In the genomic region with DNA sequence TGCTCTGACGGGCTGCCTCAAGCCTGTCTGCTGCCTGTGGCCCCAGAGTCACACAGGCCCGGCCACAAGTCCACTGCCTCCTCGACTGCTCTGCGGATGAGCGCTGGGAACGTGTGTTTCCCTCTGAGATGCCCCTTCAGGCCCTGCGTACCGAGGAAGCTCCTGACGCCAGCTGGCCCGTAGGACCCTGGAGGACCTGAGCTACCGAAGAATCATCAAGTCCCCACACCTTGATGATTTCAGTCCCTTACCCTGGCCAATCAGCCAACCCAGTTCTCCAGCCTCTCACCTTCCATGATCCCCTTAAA, we compare ENCODE assay signal across 22 cellular contexts.
DNase-seq lines count a peak whose midpoint lies in the region; ATAC-seq, FAIRE-seq and TF ChIP-seq lines count a peak whose summit lies in the region.
"Had no signal": no experiment of that assay in that cellular context is flagged by ENCODE, and none has a peak within 500 bp of the region (broad histone marks: within the 10 kb centered on the region; RNA-seq: fewer than 3 reads in every experiment).

No MANE protein-coding gene starts in this region.

- peaks cover 3% of the 10 kb centered on the region for H3K27me3 Mint-ChIP-seq in T-helper 2 cell treated with Interferon-gamma antibody and Interleukin-4, amounts not matched to agents 5 μg/mL and 100 μg/mL, for 36 hours (ENCODE audit: low read depth)

- no peak overlapping the region for H2AFZ ChIP-seq in osteoblast (ENCODE audit: low read length)

- no peak for FAIRE-seq in kidney (lab: Jason Lieb, UNC)
- FAIRE-seq: GM12878, HepG2, HTR-8/SVneo had no signal

- no peaks in the 10 kb centered on the region for H3K27me3 ChIP-seq in BLaER1 treated with 17β-estradiol and CSF1 and Interleukin-3, amounts not matched to agents 10 nM and 100 nM
- peaks cover 12% of the 10 kb centered on the region for H3K27me3 ChIP-seq in osteoblast (ENCODE audit: insufficient read depth, low read length)

- H3K36me3 Mint-ChIP-seq in T-helper 2 cell treated with Interferon-gamma antibody and Interleukin-4, amounts not matched to agents 5 μg/mL and 100 μg/mL, for 36 hours (ENCODE audit: low read depth) = no peaks in the 10 kb centered on the region
- no peaks in the 10 kb centered on the region for H3K36me3 Mint-ChIP-seq in stimulated activated effector memory CD8-positive, alpha-beta T cell treated with anti-CD3 and anti-CD28 coated beads, Interleukin-12 subunit alpha, Interleukin-12 subunit beta, amount 100 ng/mL, for 72 hours
- H3K36me3 Mint-ChIP-seq: CD4-positive, CD25-positive, alpha-beta regulatory T cell; CD8-positive, alpha-beta memory T cell had no signal

- intact Hi-C loops in kidney (cut with DNase I) = no loop called here

- no peak overlapping the region for H3K27ac Mint-ChIP-seq in T-helper 2 cell treated with Interferon-gamma antibody and Interleukin-4, amounts not matched to agents 5 μg/mL and 100 μg/mL, for 36 hours
- no peak overlapping the region for H3K27ac Mint-ChIP-seq in stimulated activated effector memory CD8-positive, alpha-beta T cell treated with anti-CD3 and anti-CD28 coated beads, Interleukin-12 subunit alpha, Interleukin-12 subunit beta, amount 100 ng/mL, for 72 hours
- H3K27ac Mint-ChIP-seq: CD4-positive, CD25-positive, alpha-beta regulatory T cell; CD8-positive, alpha-beta memory T cell; HFFc6 had no signal

- H3K36me3 ChIP-seq in BLaER1 treated with 17β-estradiol and CSF1 and Interleukin-3, amounts not matched to agents 10 nM and 100 nM = no peaks in the 10 kb centered on the region
- no peaks in the 10 kb centered on the region for H3K36me3 ChIP-seq in kidney (ENCODE audit: control insufficient read depth in 1 of 2, insufficient read depth in 2 of 2, low read length in 2 of 2)
- no peaks in the 10 kb centered on the region for H3K36me3 ChIP-seq in osteoblast (ENCODE audit: insufficient read depth, low read length)

- H3K27ac ChIP-seq in BLaER1 treated with 17β-estradiol and CSF1 and Interleukin-3, amounts not matched to agents 10 nM and 100 nM = no peak overlapping the region
- H3K27ac ChIP-seq in kidney (ENCODE audit: low read depth in 2 of 2, low read length in 2 of 2) (no peak overlapping the region), osteoblast (ENCODE audit: low read depth, low read length) (no peak overlapping the region)

- DNase-seq in kidney (peak; percentile 41), osteoblast (ENCODE audit: insufficient read length, low spot score, missing footprints) (peak; percentile 52), HUDEP-2 (lab: John Stamatoyannopoulos, UW; ENCODE audit: unreplicated experiment in 76 of 76) (no peak)
- DNase-seq in T-helper 2 cell treated with Interferon-gamma antibody and Interleukin-4, amounts not matched to agents 5 μg/mL and 100 μg/mL, for 36 hours (ENCODE audit: low spot score) = no peak
- DNase-seq in effector CD4-positive, alpha-beta T cell = no peak
- DNase-seq in stimulated activated effector memory CD8-positive, alpha-beta T cell treated with anti-CD3 and anti-CD28 coated beads, Interleukin-12 subunit alpha, Interleukin-12 subunit beta, amount 100 ng/mL, for 72 hours (ENCODE audit: low spot score in 2 of 2) = no peak
- DNase-seq: 8988T; C1 segment of cervical spinal cord; CD4-positive, CD25-positive, alpha-beta regulatory T cell; DMS 273 treated with DMSO at 0.1 percent for 48 hours; DMS53; DND-41; EL; GOT3; H7; HFFc6 had no signal

- peak overlapping the region in 8 of 11 experiments; percentile 9 to 55 (median 42); a peak in 13 of 22 replicates for H3K4me2 ChIP-seq in BLaER1 treated with 17β-estradiol and CSF1 and Interleukin-3, amounts not matched to agents 10 nM and 100 nM
- no peak overlapping the region for H3K4me2 ChIP-seq in osteoblast (ENCODE audit: insufficient read depth, low read length)

- ATAC-seq in stimulated activated effector memory CD8-positive, alpha-beta T cell treated with anti-CD3 and anti-CD28 coated beads, Interleukin-12 subunit alpha, Interleukin-12 subunit beta, amount 100 ng/mL, for 72 hours = no peak
- ATAC-seq: GM12878, HCT116, HepG2 had no signal

- H3K4me3 Mint-ChIP-seq in T-helper 2 cell treated with Interferon-gamma antibody and Interleukin-4, amounts not matched to agents 5 μg/mL and 100 μg/mL, for 36 hours = no peak overlapping the region
- H3K4me3 Mint-ChIP-seq in stimulated activated effector memory CD8-positive, alpha-beta T cell treated with anti-CD3 and anti-CD28 coated beads, Interleukin-12 subunit alpha, Interleukin-12 subunit beta, amount 100 ng/mL, for 72 hours = no peak overlapping the region
- H3K4me3 Mint-ChIP-seq: CD4-positive, CD25-positive, alpha-beta regulatory T cell; CD8-positive, alpha-beta memory T cell; HFFc6 had no signal

- H3K9ac ChIP-seq in BLaER1 treated with 17β-estradiol and CSF1 and Interleukin-3, amounts not matched to agents 10 nM and 100 nM = no peak overlapping the region
- H3K9ac ChIP-seq in kidney (ENCODE audit: low read length in 2 of 2) = no peak overlapping the region

- no peaks in the 10 kb centered on the region for H3K4me1 Mint-ChIP-seq in T-helper 2 cell treated with Interferon-gamma antibody and Interleukin-4, amounts not matched to agents 5 μg/mL and 100 μg/mL, for 36 hours (ENCODE audit: low read depth)
- no peaks in the 10 kb centered on the region for H3K4me1 Mint-ChIP-seq in stimulated activated effector memory CD8-positive, alpha-beta T cell treated with anti-CD3 and anti-CD28 coated beads, Interleukin-12 subunit alpha, Interleukin-12 subunit beta, amount 100 ng/mL, for 72 hours
- H3K4me1 Mint-ChIP-seq: CD4-positive, CD25-positive, alpha-beta regulatory T cell; CD8-positive, alpha-beta memory T cell had no signal

- no peaks in the 10 kb centered on the region for H4K20me1 ChIP-seq in BLaER1 treated with 17β-estradiol and CSF1 and Interleukin-3, amounts not matched to agents 10 nM and 100 nM
- H4K20me1 ChIP-seq in osteoblast (ENCODE audit: insufficient read depth, low read length) = no peaks in the 10 kb centered on the region

- TF ChIP-seq CTCF in kidney (IDR thresholded peaks at IDR 0.05; ENCODE audit: borderline replicate concordance, extremely low read depth, insufficient read depth) = no peak
- no peak for TF ChIP-seq CTCF in osteoblast (IDR thresholded peaks at IDR 0.05; ENCODE audit: extremely low read depth, low read depth, low read length)

- H3K9me3 ChIP-seq in BLaER1 treated with 17β-estradiol and CSF1 and Interleukin-3, amounts not matched to agents 10 nM and 100 nM (replicated peaks in 1 of 11) = no peaks in the 10 kb centered on the region
- H3K9me3 ChIP-seq in kidney (ENCODE audit: control insufficient read depth in 1 of 2, low read length in 2 of 2) (no peaks in the 10 kb centered on the region), osteoblast (ENCODE audit: low read depth, low read length) (no peaks in the 10 kb centered on the region)

- H3K4me1 ChIP-seq in BLaER1 treated with 17β-estradiol and CSF1 and Interleukin-3, amounts not matched to agents 10 nM and 100 nM = peaks cover 21 to 50% (median 30%) of the 10 kb centered on the region in 10 experiments
- H3K4me1 ChIP-seq in kidney (ENCODE audit: control insufficient read depth in 1 of 2, insufficient read depth in 1 of 2, low read depth in 1 of 2, low read length in 2 of 2) = no peaks in the 10 kb centered on the region
- peaks cover 3% of the 10 kb centered on the region for H3K4me1 ChIP-seq in osteoblast (ENCODE audit: insufficient read depth, low read length)

- no peaks in the 10 kb centered on the region for H3K79me2 ChIP-seq in osteoblast (ENCODE audit: insufficient read depth, low read length)

- H3K4me3 ChIP-seq in BLaER1 treated with 17β-estradiol and CSF1 and Interleukin-3, amounts not matched to agents 10 nM and 100 nM = no peak overlapping the region
- no peak overlapping the region for H3K4me3 ChIP-seq in kidney (ENCODE audit: low read length in 2 of 2)
- no peak overlapping the region for H3K4me3 ChIP-seq in osteoblast (ENCODE audit: insufficient read depth, low read length)
- H3K4me3 ChIP-seq: GM12878 had no signal

- H3K9me3 Mint-ChIP-seq in T-helper 2 cell treated with Interferon-gamma antibody and Interleukin-4, amounts not matched to agents 5 μg/mL and 100 μg/mL, for 36 hours = no peaks in the 10 kb centered on the region
- no peaks in the 10 kb centered on the region for H3K9me3 Mint-ChIP-seq in stimulated activated effector memory CD8-positive, alpha-beta T cell treated with anti-CD3 and anti-CD28 coated beads, Interleukin-12 subunit alpha, Interleukin-12 subunit beta, amount 100 ng/mL, for 72 hours
- H3K9me3 Mint-ChIP-seq: CD8-positive, alpha-beta memory T cell had no signal

Comparison
In these comparisons a context has a peak if more than half of its experiments do, and no peak if none do; other contexts are left out.
1. DNase-seq: peak in kidney (single experiment) and osteoblast (single experiment); none in HUDEP-2 (0 of 76), T-helper 2 cell treated with Interferon-gamma antibody and Interleukin-4, amounts not matched to agents 5 μg/mL and 100 μg/mL, for 36 hours (single experiment), effector CD4-positive, alpha-beta T cell (single experiment) and stimulated activated effector memory CD8-positive, alpha-beta T cell treated with anti-CD3 and anti-CD28 coated beads, Interleukin-12 subunit alpha, Interleukin-12 subunit beta, amount 100 ng/mL, for 72 hours (0 of 2).